25 cellular contexts compared by ENCODE assay signal in the genomic region with DNA sequence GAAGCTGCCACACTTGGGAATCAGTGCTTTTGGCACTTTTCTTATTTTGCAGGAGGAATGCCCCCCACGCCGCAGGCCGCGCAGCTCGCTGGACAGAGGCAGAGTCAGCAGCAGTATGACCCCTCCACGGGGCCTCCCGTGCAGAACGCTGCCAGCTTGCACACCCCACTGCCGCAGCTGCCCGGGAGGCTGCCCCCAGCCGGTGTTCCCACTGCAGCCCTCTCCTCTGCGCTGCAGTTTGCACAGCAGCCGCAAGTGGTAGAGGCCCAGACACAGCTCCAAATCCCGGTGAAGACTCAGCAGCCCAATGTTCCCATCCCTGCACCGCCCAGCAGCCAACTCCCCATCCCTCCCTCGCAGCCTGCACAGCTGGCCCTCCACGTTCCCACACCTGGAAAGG.
"Had no signal": no experiment of that assay in that cellular context is flagged by ENCODE, and none has a peak within 500 bp of the region (broad histone marks: within the 10 kb centered on the region; RNA-seq: fewer than 3 reads in every experiment).

No MANE protein-coding gene starts in this region.

- H3K27ac Mint-ChIP-seq: natural killer cell treated with Interleukin-12 subunit alpha and Interleukin-12 subunit beta and Interleukin-15 and Interleukin-18, amount 100 ng/mL, for 72 hours; stimulated activated memory B cell treated with anti-CD40 and anti-IgM and Interleukin-4, amounts not matched to agents 10 μg/mL and 1 μg/mL and 100 μg/mL, for 72 hours had no signal

- H3K9me3 ChIP-seq: left ventricle myocardium inferior, mucosa of descending colon, pancreas, prostate gland, right lobe of liver, stomach, thoracic aorta, tibial artery, uterus had no signal

- H3K4me3 Mint-ChIP-seq: naive thymus-derived CD4-positive, alpha-beta T cell; natural killer cell treated with Interleukin-12 subunit alpha and Interleukin-12 subunit beta and Interleukin-15 and Interleukin-18, amount 100 ng/mL, for 72 hours; stimulated activated memory B cell treated with anti-CD40 and anti-IgM and Interleukin-4, amounts not matched to agents 10 μg/mL and 1 μg/mL and 100 μg/mL, for 72 hours had no signal

- H3K4me3 ChIP-seq: hepatocyte, left ventricle myocardium inferior, lung, mucosa of descending colon, pancreas, prostate gland, right lobe of liver, smooth muscle cell, stomach, thoracic aorta, tibial artery, uterus had no signal

- H3K27me3 ChIP-seq: hepatocyte, pancreas, right lobe of liver, stomach, tibial artery, uterus had no signal

- ATAC-seq: mucosa of descending colon; naive thymus-derived CD4-positive, alpha-beta T cell; natural killer cell treated with Interleukin-12 subunit alpha and Interleukin-12 subunit beta and Interleukin-15 and Interleukin-18, amount 100 ng/mL, for 72 hours; pancreas; right lobe of liver; stimulated activated memory B cell treated with anti-CD40 and anti-IgM and Interleukin-4, amounts not matched to agents 10 μg/mL and 1 μg/mL and 100 μg/mL, for 72 hours; stimulated activated naive CD8-positive, alpha-beta T cell treated with anti-CD3 and anti-CD28 coated beads, Interleukin-15, Interleukin-2, amounts not matched to agents 100 U/mL and 50 U/mL, for 24 hours had no signal

- H3K27ac ChIP-seq: hepatocyte, left ventricle myocardium inferior, pancreas, prostate gland, right lobe of liver, stomach, thoracic aorta, tibial artery, uterus had no signal

- H3K4me1 ChIP-seq: left ventricle myocardium inferior, pancreas, prostate gland, right lobe of liver, tibial artery, uterus had no signal

- H3K4me2 ChIP-seq: hepatocyte, smooth muscle cell had no signal

- H2AFZ ChIP-seq: hepatocyte had no signal

- H3K9me3 Mint-ChIP-seq: natural killer cell treated with Interleukin-12 subunit alpha and Interleukin-12 subunit beta and Interleukin-15 and Interleukin-18, amount 100 ng/mL, for 72 hours; stimulated activated memory B cell treated with anti-CD40 and anti-IgM and Interleukin-4, amounts not matched to agents 10 μg/mL and 1 μg/mL and 100 μg/mL, for 72 hours had no signal

- H3K36me3 ChIP-seq: uterus had no signal

- H3K27me3 Mint-ChIP-seq: naive thymus-derived CD4-positive, alpha-beta T cell; natural killer cell treated with Interleukin-12 subunit alpha and Interleukin-12 subunit beta and Interleukin-15 and Interleukin-18, amount 100 ng/mL, for 72 hours; stimulated activated memory B cell treated with anti-CD40 and anti-IgM and Interleukin-4, amounts not matched to agents 10 μg/mL and 1 μg/mL and 100 μg/mL, for 72 hours had no signal

- DNase-seq: islet precursor cell; left ventricle myocardium inferior; midbrain; mucosa of descending colon; naive thymus-derived CD4-positive, alpha-beta T cell; pancreas; posterior cingulate gyrus; retina; right lobe of liver; stimulated activated CD4-positive, alpha-beta T cell treated with anti-CD3 and anti-CD28 coated beads, Interleukin-1b, Interleukin-23, amount 100 ng/mL, for 48 hours; stimulated activated CD4-positive, alpha-beta T cell treated with anti-CD3 and anti-CD28 coated beads, Interleukin-2, amount 100 ng/mL, for 48 hours; stimulated activated CD4-positive, alpha-beta T cell treated with anti-CD3 and anti-CD28 coated beads, Interleukin-4, amount 100 ng/mL, for 4 hours; stimulated activated CD8-positive, alpha-beta memory T cell treated with anti-CD3 and anti-CD28 coated beads, Interleukin-4, amount 100 ng/mL, for 48 hours; stimulated activated naive CD8-positive, alpha-beta T cell treated with anti-CD3 and anti-CD28 coated beads, Interleukin-15, Interleukin-2, amounts not matched to agents 100 U/mL and 50 U/mL, for 24 hours; stomach; tibial artery; trophoblast cell; uterus had no signal
